Comparison of ENCODE assay signal across 8 cellular contexts in genomic region chr6:116462516-116462915, GRCh38. TPM values are rescaled to one million over a fixed set of nuclear protein-coding genes. Genes with fewer than 3 reads are reported as not detected.
DNase-seq lines count a peak whose midpoint lies in the region; ATAC-seq and TF ChIP-seq lines count a peak whose summit lies in the region.

No MANE protein-coding gene starts in this region.

- no peaks in the 10 kb centered on the region for H3K36me3 ChIP-seq in ectodermal cell (ENCODE audit: control insufficient read depth, insufficient read depth, low read length)

- no peak overlapping the region for H3K27ac ChIP-seq in ectodermal cell (ENCODE audit: insufficient read depth, low read depth, low read length, poor library complexity, severe bottlenecking)

- H3K9me3 Mint-ChIP-seq in activated T-cell treated with anti-CD3 and anti-CD28 coated beads, Interleukin-2, amount 50 U/mL, for 72 hours: no peaks in the 10 kb centered on the region
- H3K9me3 Mint-ChIP-seq in progenitor cell of endocrine pancreas (ENCODE audit: low read depth): no peaks in the 10 kb centered on the region

- DNase-seq in activated T-cell treated with anti-CD3 and anti-CD28 coated beads, Interleukin-2, amount 50 U/mL, for 72 hours: no peak
- no peak for DNase-seq in activated T-cell treated with anti-CD3 and anti-CD28 coated beads for 4 hours
- no peak for DNase-seq in progenitor cell of endocrine pancreas (ENCODE audit: low spot score, unreplicated experiment)
- no peak for DNase-seq in HK-2 (ENCODE audit: unreplicated experiment)
- DNase-seq in pons (ENCODE audit: low spot score): no peak
- no peak for DNase-seq in NCI-H1105 treated with DMSO at 0.1 percent for 48 hours (lab: John Stamatoyannopoulos, UW)

- no peak overlapping the region for H3K27ac Mint-ChIP-seq in activated T-cell treated with anti-CD3 and anti-CD28 coated beads, Interleukin-2, amount 50 U/mL, for 72 hours
- no peak overlapping the region for H3K27ac Mint-ChIP-seq in progenitor cell of endocrine pancreas

- H3K4me1 Mint-ChIP-seq in activated T-cell treated with anti-CD3 and anti-CD28 coated beads, Interleukin-2, amount 50 U/mL, for 72 hours (ENCODE audit: low read depth): peaks cover 38% of the 10 kb centered on the region
- H3K4me1 Mint-ChIP-seq in progenitor cell of endocrine pancreas (ENCODE audit: low read depth): peaks cover 11% of the 10 kb centered on the region

- 78 to 86% methylated on average over 10 to 11 of the region's 11 CpGs for WGBS in ectodermal cell, 2 experiments

- H3K27me3 ChIP-seq in ectodermal cell (ENCODE audit: control insufficient read depth, insufficient read depth, low read length, poor library complexity, severe bottlenecking): peaks cover 51% of the 10 kb centered on the region

- peaks cover 0 to 4% of the 10 kb centered on the region in 2 donors for H3K36me3 Mint-ChIP-seq in activated T-cell treated with anti-CD3 and anti-CD28 coated beads, Interleukin-2, amount 50 U/mL, for 72 hours (ENCODE audit: insufficient read depth in 2 of 2)
- H3K36me3 Mint-ChIP-seq in progenitor cell of endocrine pancreas (ENCODE audit: insufficient read depth): no peaks in the 10 kb centered on the region

- peak overlapping the region; percentile 34 for H3K4me3 ChIP-seq in ectodermal cell (ENCODE audit: insufficient read depth, low read depth, low read length)

- H3K9me3 ChIP-seq in ectodermal cell (ENCODE audit: control insufficient read depth, low read length): no peaks in the 10 kb centered on the region

- TF ChIP-seq CTCF in progenitor cell of endocrine pancreas (IDR thresholded peaks at IDR 0.05; ENCODE audit: unreplicated experiment): no peak

- no peaks in the 10 kb centered on the region for H3K4me1 ChIP-seq in ectodermal cell (ENCODE audit: control insufficient read depth, insufficient read depth, low read length)

- H3K4me3 Mint-ChIP-seq in activated T-cell treated with anti-CD3 and anti-CD28 coated beads, Interleukin-2, amount 50 U/mL, for 72 hours: peak overlapping the region; percentile 78 to 84
- H3K4me3 Mint-ChIP-seq in progenitor cell of endocrine pancreas (ENCODE audit: low read depth): peak overlapping the region; percentile 61

- no peak for ATAC-seq in activated T-cell treated with anti-CD3 and anti-CD28 coated beads, Interleukin-2, amount 50 U/mL, for 72 hours (replicated peaks in 1 of 2)
- peak; percentile 59 for ATAC-seq in HG03175 (IDR thresholded peaks at IDR 0.05; ENCODE audit: unreplicated experiment)

- peaks cover 16% of the 10 kb centered on the region for H3K27me3 Mint-ChIP-seq in activated T-cell treated with anti-CD3 and anti-CD28 coated beads, Interleukin-2, amount 50 U/mL, for 72 hours (ENCODE audit: low read depth)
- peaks cover 68% of the 10 kb centered on the region for H3K27me3 Mint-ChIP-seq in progenitor cell of endocrine pancreas

RNA-seq across cellular contexts. Expression of gene CALHM6, which starts 1.3 kb away (rescaled TPM):
- total RNA-seq in activated T-cell treated with anti-CD3 and anti-CD28 coated beads, Interleukin-2, amount 50 U/mL, for 72 hours: 1 to 10 TPM; 5.3 to 6.0 TPM
- 0.93 TPM for polyA plus RNA-seq in ectodermal cell (2013, experiment 1 of 4)
- polyA plus RNA-seq in ectodermal cell (2013, experiment 2 of 4): 1.2 TPM
- 0.64 TPM for polyA plus RNA-seq in ectodermal cell (2013, experiment 3 of 4)
- polyA plus RNA-seq in ectodermal cell (2013, experiment 4 of 4): not detected
- 0.75 and 1.2 TPM in 2 replicates for total RNA-seq in progenitor cell of endocrine pancreas

RNA-seq across cellular contexts. Expression of gene CALHM5, which starts 48.9 kb away (rescaled TPM):
- not detected for total RNA-seq in activated T-cell treated with anti-CD3 and anti-CD28 coated beads, Interleukin-2, amount 50 U/mL, for 72 hours
- 0.93 TPM for polyA plus RNA-seq in ectodermal cell (2013, experiment 1 of 4)
- polyA plus RNA-seq in ectodermal cell (2013, experiment 2 of 4): 1.1 TPM
- polyA plus RNA-seq in ectodermal cell (2013, experiment 3 of 4): 1.0 TPM
- 1.1 TPM for polyA plus RNA-seq in ectodermal cell (2013, experiment 4 of 4)
- total RNA-seq in progenitor cell of endocrine pancreas: 0.05 and 0.09 TPM in 2 replicates
